ENCODE assay signal across 10 cellular contexts in genomic region chr1:161200421-161200991, GRCh38. TPM values are rescaled to one million over a fixed set of nuclear protein-coding genes. Genes with fewer than 3 reads are reported as not detected.
DNase-seq lines count a peak whose midpoint lies in the region; ATAC-seq and TF ChIP-seq lines count a peak whose summit lies in the region.
"Had no signal": no experiment of that assay in that cellular context is flagged by ENCODE, and none has a peak within 500 bp of the region (broad histone marks: within the 10 kb centered on the region; RNA-seq: fewer than 3 reads in every experiment).

No MANE protein-coding gene starts in this region.

- H3K4me1 ChIP-seq in heart left ventricle (peaks cover 6 to 90% (median 78%) of the 10 kb centered on the region in 12 donors), endodermal cell (ENCODE audit: control insufficient read depth, insufficient read depth, low read length) (peaks cover 18% of the 10 kb centered on the region), vagina (peaks cover 87% of the 10 kb centered on the region)

- peak overlapping the region; percentile 93 to 99 (median 97) for H3K27ac ChIP-seq in heart left ventricle
- peak overlapping the region; percentile 70 for H3K27ac ChIP-seq in endodermal cell (ENCODE audit: low read depth, low read length)
- H3K27ac ChIP-seq in vagina: peak overlapping the region; percentile 97

- WGBS in heart left ventricle, 4 donors: 38 to 56% (median 45%) methylated on average over 5 of the region's 5 CpGs
- 47 to 74% methylated on average over 3 to 5 of the region's 5 CpGs for WGBS in endodermal cell (ENCODE audit: insufficient coverage in 1 of 2, insufficient read length in 1 of 2), 2 experiments

- H3K4me3 ChIP-seq in heart left ventricle (peak overlapping the region in 7 of 12 donors; percentile 66 to 92 (median 80)), endodermal cell (ENCODE audit: low read length) (no peak overlapping the region), vagina (peak overlapping the region in 1 of 2 donors; percentile 82)

- H3K4me1 Mint-ChIP-seq in endodermal cell: peaks cover 50% of the 10 kb centered on the region
- H3K4me1 Mint-ChIP-seq in natural killer cell treated with Interleukin-12 subunit alpha and Interleukin-12 subunit beta and Interleukin-15 and Interleukin-18, amount 100 ng/mL, for 72 hours (ENCODE audit: low read depth in 2 of 2): peaks cover 57 to 62% of the 10 kb centered on the region in 2 donors

- peaks cover 19% of the 10 kb centered on the region for H3K36me3 Mint-ChIP-seq in endodermal cell (ENCODE audit: low read depth)
- H3K36me3 Mint-ChIP-seq in natural killer cell treated with Interleukin-12 subunit alpha and Interleukin-12 subunit beta and Interleukin-15 and Interleukin-18, amount 100 ng/mL, for 72 hours: peaks cover 8% of the 10 kb centered on the region

- peak in 1 of 4 donors; percentile 0 for ATAC-seq in heart left ventricle
- ATAC-seq in left ventricle myocardium superior: no peak
- no peak for ATAC-seq in natural killer cell treated with Interleukin-12 subunit alpha and Interleukin-12 subunit beta and Interleukin-15 and Interleukin-18, amount 100 ng/mL, for 72 hours
- no peak for ATAC-seq in GM19328 (IDR thresholded peaks at IDR 0.05; ENCODE audit: unreplicated experiment)

- H3K36me3 ChIP-seq in heart left ventricle (peaks cover 0 to 32% (median 21%) of the 10 kb centered on the region in 9 donors), endodermal cell (ENCODE audit: control insufficient read depth, insufficient read depth, low read length) (peaks cover 22% of the 10 kb centered on the region), vagina (peaks cover 0 to 11% of the 10 kb centered on the region in 2 donors)

- TF ChIP-seq CTCF in heart left ventricle (IDR thresholded peaks at IDR 0.05) (no peak), endodermal cell (conservative IDR thresholded peaks at IDR 0.05) (no peak), vagina (IDR thresholded peaks at IDR 0.05) (no peak)

- no peaks in the 10 kb centered on the region for H3K27me3 ChIP-seq in heart left ventricle
- H3K27me3 ChIP-seq in endodermal cell (ENCODE audit: control insufficient read depth, insufficient read depth, low read length, poor library complexity, severe bottlenecking): no peaks in the 10 kb centered on the region
- H3K27me3 ChIP-seq in vagina: no peaks in the 10 kb centered on the region

- DNase-seq in heart left ventricle (no peak), left ventricle myocardium superior (no peak), endodermal cell (peak; percentile 64), vagina (ENCODE audit: extremely low spot score in 2 of 2) (no peak), activated gamma-delta T cell treated with Interleukin-2 at 50 U/mL for 16 hours (no peak), DMS79 (lab: John Stamatoyannopoulos, UW) (no peak)
- DNase-seq in natural killer cell treated with Interleukin-12 subunit alpha and Interleukin-12 subunit beta and Interleukin-15 and Interleukin-18, amount 100 ng/mL, for 72 hours (ENCODE audit: low spot score): peak; percentile 68
- DNase-seq: SIG-M5 had no signal

- intact Hi-C loops in heart left ventricle (cut with DNase I): loop anchor here in 1 of 10 donors (5.0 kb wide), 1 partner anchor 182 kb away; no protein-coding TSS in a partner anchor
- intact Hi-C loops in left ventricle myocardium superior (cut with micrococcal nuclease): loop anchor here (2.0 kb wide), 1 partner anchor 16 kb away; no protein-coding TSS in a partner anchor
- intact Hi-C loops in vagina (cut with DNase I): no loop called here

- peak overlapping the region; percentile 93 for H3K27ac Mint-ChIP-seq in endodermal cell
- peak overlapping the region; percentile 92 to 96 for H3K27ac Mint-ChIP-seq in natural killer cell treated with Interleukin-12 subunit alpha and Interleukin-12 subunit beta and Interleukin-15 and Interleukin-18, amount 100 ng/mL, for 72 hours

- no peak overlapping the region for H3K9ac ChIP-seq in endodermal cell (ENCODE audit: extremely low read depth, low read length, poor library complexity, severe bottlenecking)

- no peak overlapping the region for H3K4me3 Mint-ChIP-seq in endodermal cell
- H3K4me3 Mint-ChIP-seq in natural killer cell treated with Interleukin-12 subunit alpha and Interleukin-12 subunit beta and Interleukin-15 and Interleukin-18, amount 100 ng/mL, for 72 hours: peak overlapping the region; percentile 92

- no peaks in the 10 kb centered on the region for H3K9me3 Mint-ChIP-seq in endodermal cell
- H3K9me3 Mint-ChIP-seq in natural killer cell treated with Interleukin-12 subunit alpha and Interleukin-12 subunit beta and Interleukin-15 and Interleukin-18, amount 100 ng/mL, for 72 hours: no peaks in the 10 kb centered on the region

- H3K27me3 Mint-ChIP-seq in endodermal cell (ENCODE audit: insufficient read depth): no peaks in the 10 kb centered on the region
- H3K27me3 Mint-ChIP-seq in natural killer cell treated with Interleukin-12 subunit alpha and Interleukin-12 subunit beta and Interleukin-15 and Interleukin-18, amount 100 ng/mL, for 72 hours: no peaks in the 10 kb centered on the region

- TF ChIP-seq POLR2A in heart left ventricle (IDR thresholded peaks at IDR 0.05): no peak
- TF ChIP-seq POLR2A in vagina (IDR thresholded peaks at IDR 0.05): no peak

- H3K9me3 ChIP-seq in heart left ventricle (no peaks in the 10 kb centered on the region), endodermal cell (ENCODE audit: control insufficient read depth, low read length) (no peaks in the 10 kb centered on the region), vagina (no peaks in the 10 kb centered on the region)

RNA-seq across cellular contexts. Expression of gene ADAMTS4, which starts 1.7 kb away (rescaled TPM):
- total RNA-seq in heart left ventricle: 10 to 100 TPM in 3 of 9 donors, 1 to 10 TPM in 6; 1.6 to 65.2 (median 8.4) TPM
- 1 to 10 TPM; 5.7 to 6.1 TPM for polyA plus RNA-seq in heart left ventricle
- 7.2 TPM for total RNA-seq in left ventricle myocardium superior
- 1 to 10 TPM; 4.4 to 9.6 TPM for total RNA-seq in endodermal cell
- polyA plus RNA-seq in endodermal cell (2013, experiment 1 of 2): 5.7 TPM
- 4.6 TPM for polyA plus RNA-seq in endodermal cell (2013, experiment 2 of 2)
- under 1 TPM; 0.43 to 0.89 TPM for total RNA-seq in natural killer cell treated with Interleukin-12 subunit alpha and Interleukin-12 subunit beta and Interleukin-15 and Interleukin-18, amount 100 ng/mL, for 72 hours
- 78.3 TPM for total RNA-seq in vagina

RNA-seq across cellular contexts. Expression of gene NDUFS2, which starts 1.7 kb away (rescaled TPM):
- total RNA-seq in heart left ventricle (100 to 1,000 TPM; 214 to 460 (median 297) TPM), left ventricle myocardium superior (335 TPM), endodermal cell (10 to 100 TPM; 83.5 to 100.0 TPM), vagina (104 TPM)
- polyA plus RNA-seq in heart left ventricle: 100 to 1,000 TPM; 157 to 189 TPM
- 130 TPM for polyA plus RNA-seq in endodermal cell (2013, experiment 1 of 2)
- polyA plus RNA-seq in endodermal cell (2013, experiment 2 of 2): 112 TPM
- total RNA-seq in natural killer cell treated with Interleukin-12 subunit alpha and Interleukin-12 subunit beta and Interleukin-15 and Interleukin-18, amount 100 ng/mL, for 72 hours: 10 to 100 TPM; 86.2 to 87.8 TPM

RNA-seq across cellular contexts. Expression of gene FCER1G, which starts 14.6 kb away (rescaled TPM):
- total RNA-seq in heart left ventricle: 100 to 1,000 TPM in 1 of 9 donors, 10 to 100 TPM in 5, 1 to 10 TPM in 3; 2.9 to 157 (median 17.1) TPM
- 10 to 100 TPM; 14.6 to 40.0 TPM for polyA plus RNA-seq in heart left ventricle
- 24.8 TPM for total RNA-seq in left ventricle myocardium superior
- total RNA-seq in endodermal cell: under 1 TPM; 0.68 to 0.69 TPM
- not detected for polyA plus RNA-seq in endodermal cell (2013, experiment 1 of 2)
- not detected for polyA plus RNA-seq in endodermal cell (2013, experiment 2 of 2)
- total RNA-seq in natural killer cell treated with Interleukin-12 subunit alpha and Interleukin-12 subunit beta and Interleukin-15 and Interleukin-18, amount 100 ng/mL, for 72 hours: 100 to 1,000 TPM; 111 to 583 TPM
- 64.8 TPM for total RNA-seq in vagina

RNA-seq across cellular contexts. Expression of gene APOA2, which starts 22.9 kb away (rescaled TPM):
- total RNA-seq in heart left ventricle (not detected), left ventricle myocardium superior (not detected), endodermal cell (100 to 1,000 TPM; 268 to 396 TPM), vagina (not detected)
- not detected for polyA plus RNA-seq in heart left ventricle
- polyA plus RNA-seq in endodermal cell (2013, experiment 1 of 2): 149 TPM
- 136 TPM for polyA plus RNA-seq in endodermal cell (2013, experiment 2 of 2)
- not detected for total RNA-seq in natural killer cell treated with Interleukin-12 subunit alpha and Interleukin-12 subunit beta and Interleukin-15 and Interleukin-18, amount 100 ng/mL, for 72 hours
- total RNA-seq: fibroblast of villous mesenchyme had no signal

RNA-seq across cellular contexts. Expression of gene B4GALT3, which starts 23.2 kb away (rescaled TPM):
- 10 to 100 TPM; 18.2 to 34.1 (median 22.4) TPM for total RNA-seq in heart left ventricle
- 10 to 100 TPM; 13.4 to 40.8 TPM for polyA plus RNA-seq in heart left ventricle
- total RNA-seq in left ventricle myocardium superior: 23.6 TPM
- 10 to 100 TPM; 30.4 to 37.9 TPM for total RNA-seq in endodermal cell
- 46.8 TPM for polyA plus RNA-seq in endodermal cell (2013, experiment 1 of 2)
- 41.5 TPM for polyA plus RNA-seq in endodermal cell (2013, experiment 2 of 2)
- total RNA-seq in natural killer cell treated with Interleukin-12 subunit alpha and Interleukin-12 subunit beta and Interleukin-15 and Interleukin-18, amount 100 ng/mL, for 72 hours: 10 to 100 TPM; 61.7 to 75.0 TPM
- 16.2 TPM for total RNA-seq in vagina

Comparison
In these comparisons a context has a peak if more than half of its experiments do, and no peak if none do; other contexts are left out.
1. DNase-seq: peak in endodermal cell (single experiment) and natural killer cell treated with Interleukin-12 subunit alpha and Interleukin-12 subunit beta and Interleukin-15 and Interleukin-18, amount 100 ng/mL, for 72 hours (single experiment); none in heart left ventricle (0 of 5), left ventricle myocardium superior (single experiment), vagina (0 of 2), activated gamma-delta T cell treated with Interleukin-2 at 50 U/mL for 16 hours (single experiment) and DMS79 (single experiment).
2. Peak in every context shown above with its lines, with median percentiles within 50 percentile points of each other: H3K27ac ChIP-seq.